12 cellular contexts compared by ENCODE assay signal in the genomic region with DNA sequence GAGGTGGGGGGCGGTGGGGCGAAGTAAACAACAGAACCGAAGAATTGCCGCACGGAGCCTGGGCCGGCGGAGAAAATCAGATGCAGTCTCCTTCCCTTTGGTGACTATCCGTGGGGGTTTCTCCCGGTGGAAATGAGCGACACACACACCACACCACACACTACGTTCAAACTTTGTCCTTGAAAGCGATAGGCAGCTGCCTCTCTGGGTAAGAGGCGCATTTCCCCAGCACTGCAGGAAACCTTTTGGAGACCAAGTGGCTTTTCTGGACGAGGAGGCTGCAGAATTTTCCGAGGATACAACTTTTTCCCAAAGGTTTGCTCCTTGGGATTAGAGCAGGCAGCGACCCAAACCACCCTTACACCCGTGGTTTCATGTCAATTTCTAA. TPM values are rescaled to one million over a fixed set of nuclear protein-coding genes. Genes with fewer than 3 reads are reported as not detected.
DNase-seq lines count a peak whose midpoint lies in the region; ATAC-seq, FAIRE-seq and TF ChIP-seq lines count a peak whose summit lies in the region.
"Had no signal": no experiment of that assay in that cellular context is flagged by ENCODE, and none has a peak within 500 bp of the region (broad histone marks: within the 10 kb centered on the region; RNA-seq: fewer than 3 reads in every experiment).

No MANE protein-coding gene starts in this region.

- H3K27me3 Mint-ChIP-seq in activated CD8-positive, alpha-beta memory T cell treated with anti-CD3 and anti-CD28 coated beads, Interleukin-2, amount 10 ng/mL, durations not matched to agents 7 days and 5 days = peaks cover 37% of the 10 kb centered on the region
- peaks cover 40% of the 10 kb centered on the region for H3K27me3 Mint-ChIP-seq in activated naive CD8-positive, alpha-beta T cell treated with anti-CD3 and anti-CD28 coated beads, Interleukin-2, amount 10 ng/mL, durations not matched to agents 7 days and 5 days
- H3K27me3 Mint-ChIP-seq in Caco-2 (ENCODE audit: insufficient read depth, unreplicated experiment) = no peaks in the 10 kb centered on the region

- H3K27me3 ChIP-seq in keratinocyte (ENCODE audit: control insufficient read depth, extremely low read depth, insufficient read depth, low read length) = peaks cover 39% of the 10 kb centered on the region
- peaks cover 62% of the 10 kb centered on the region for H3K27me3 ChIP-seq in suprapubic skin
- H3K27me3 ChIP-seq in Caco-2 (replicated peaks; ENCODE audit: control insufficient read depth, insufficient read depth, low read length) = no peaks in the 10 kb centered on the region

- DNase-seq in activated CD8-positive, alpha-beta memory T cell treated with anti-CD3 and anti-CD28 coated beads, Interleukin-2, amount 10 ng/mL, durations not matched to agents 7 days and 5 days = no peak
- no peak for DNase-seq in activated CD8-positive, alpha-beta memory T cell treated with anti-CD3 and anti-CD28 coated beads, Interleukin-2, amount 50 U/mL, for 48 hours
- DNase-seq in activated naive CD8-positive, alpha-beta T cell treated with anti-CD3 and anti-CD28 coated beads, Interleukin-2, amount 10 ng/mL, durations not matched to agents 7 days and 5 days = no peak
- DNase-seq in keratinocyte (ENCODE audit: low read depth, low spot score) (no peak), suprapubic skin (ENCODE audit: low spot score in 2 of 2) (no peak), Caco-2 (no peak), NOMO-1 treated with DMSO at 0.1 percent for 48 hours (lab: John Stamatoyannopoulos, UW; ENCODE audit: unreplicated experiment) (no peak)
- DNase-seq: COR-L47, NCI-H510A treated with DMSO at 0.1 percent for 48 hours had no signal

- TF ChIP-seq EP300 in suprapubic skin (IDR thresholded peaks at IDR 0.05) = no peak

- no peak for FAIRE-seq in keratinocyte (lab: Jason Lieb, UNC)
- FAIRE-seq: endometrium had no signal

- H4K20me1 ChIP-seq in keratinocyte (ENCODE audit: control insufficient read depth, extremely low read depth, insufficient read depth, low read length) = no peaks in the 10 kb centered on the region

- no peaks in the 10 kb centered on the region for H3K9me3 ChIP-seq in keratinocyte (ENCODE audit: control insufficient read depth, low read depth, low read length)
- H3K9me3 ChIP-seq in suprapubic skin = no peaks in the 10 kb centered on the region
- H3K9me3 ChIP-seq in Caco-2 = peaks cover 10% of the 10 kb centered on the region

- H3K36me3 Mint-ChIP-seq in activated CD8-positive, alpha-beta memory T cell treated with anti-CD3 and anti-CD28 coated beads, Interleukin-2, amount 10 ng/mL, durations not matched to agents 7 days and 5 days = peaks cover 3% of the 10 kb centered on the region
- no peaks in the 10 kb centered on the region for H3K36me3 Mint-ChIP-seq in activated naive CD8-positive, alpha-beta T cell treated with anti-CD3 and anti-CD28 coated beads, Interleukin-2, amount 10 ng/mL, durations not matched to agents 7 days and 5 days
- H3K36me3 Mint-ChIP-seq in Caco-2 (ENCODE audit: insufficient read depth, unreplicated experiment) = no peaks in the 10 kb centered on the region

- peaks cover 7% of the 10 kb centered on the region for H3K4me1 ChIP-seq in keratinocyte (ENCODE audit: control insufficient read depth, extremely low read depth, insufficient read depth, low read length)
- H3K4me1 ChIP-seq in suprapubic skin = peaks cover 24% of the 10 kb centered on the region
- H3K4me1 ChIP-seq in Caco-2 = no peaks in the 10 kb centered on the region

- H3K9ac ChIP-seq in keratinocyte (ENCODE audit: control insufficient read depth, extremely low read depth, insufficient read depth, low read length) = no peak overlapping the region

- H2AFZ ChIP-seq in keratinocyte (ENCODE audit: control insufficient read depth, low read length) = no peak overlapping the region

- no peaks in the 10 kb centered on the region for H3K9me1 ChIP-seq in keratinocyte (ENCODE audit: control insufficient read depth, extremely low read depth, insufficient read depth, low read length)

- 15% methylated on average over 17 of the region's 17 CpGs for WGBS in suprapubic skin

- H3K27ac Mint-ChIP-seq in activated CD8-positive, alpha-beta memory T cell treated with anti-CD3 and anti-CD28 coated beads, Interleukin-2, amount 10 ng/mL, durations not matched to agents 7 days and 5 days = no peak overlapping the region
- H3K27ac Mint-ChIP-seq in activated naive CD8-positive, alpha-beta T cell treated with anti-CD3 and anti-CD28 coated beads, Interleukin-2, amount 10 ng/mL, durations not matched to agents 7 days and 5 days = no peak overlapping the region
- no peak overlapping the region for H3K27ac Mint-ChIP-seq in Caco-2 (ENCODE audit: unreplicated experiment)

- ATAC-seq in activated CD8-positive, alpha-beta memory T cell treated with anti-CD3 and anti-CD28 coated beads, Interleukin-2, amount 10 ng/mL, durations not matched to agents 7 days and 5 days = no peak
- ATAC-seq in activated naive CD8-positive, alpha-beta T cell treated with anti-CD3 and anti-CD28 coated beads, Interleukin-2, amount 10 ng/mL, durations not matched to agents 7 days and 5 days (ENCODE audit: low read depth) = no peak
- ATAC-seq in GM19463 (IDR thresholded peaks at IDR 0.05; ENCODE audit: unreplicated experiment) = no peak
- ATAC-seq: activated CD4-positive, CD25-positive, alpha-beta regulatory T cell treated with anti-CD3 and anti-CD28 coated beads, Interleukin-2, amount 50 U/mL, for 24 hours had no signal

- no TSS peak for BruUV-seq in Caco-2 (replicated peaks; lab: Mats Ljungman, UMichigan)

- POLR2A ChIA-PET in activated naive CD8-positive, alpha-beta T cell treated with anti-CD3 and anti-CD28 coated beads, Interleukin-2, amount 10 ng/mL, durations not matched to agents 7 days and 5 days (lab: Charles Lee) = no interaction called here
- POLR2A ChIA-PET in Caco-2 (lab: Charles Lee) = no interaction called here

- dilution Hi-C loops in keratinocyte (cut with MboI; ENCODE audit: extremely low pct_ligation_motif_present, low sequenced_read_pairs) = no loop called here

- no peaks in the 10 kb centered on the region for H3K9me3 Mint-ChIP-seq in activated CD8-positive, alpha-beta memory T cell treated with anti-CD3 and anti-CD28 coated beads, Interleukin-2, amount 10 ng/mL, durations not matched to agents 7 days and 5 days (ENCODE audit: low read depth)
- H3K9me3 Mint-ChIP-seq in activated naive CD8-positive, alpha-beta T cell treated with anti-CD3 and anti-CD28 coated beads, Interleukin-2, amount 10 ng/mL, durations not matched to agents 7 days and 5 days = no peaks in the 10 kb centered on the region
- peaks cover 16% of the 10 kb centered on the region for H3K9me3 Mint-ChIP-seq in Caco-2 (ENCODE audit: unreplicated experiment)

- TF ChIP-seq CTCF in keratinocyte (optimal IDR thresholded peaks at IDR 0.05 in 1 of 3, IDR thresholded peaks at IDR 0.05 in 1 of 3, conservative IDR thresholded peaks at IDR 0.05 in 1 of 3; ENCODE audit: extremely low read depth in 1 of 3, insufficient read depth in 2 of 3, low read length in 3 of 3) (no peak), suprapubic skin (IDR thresholded peaks at IDR 0.05) (no peak), Caco-2 (IDR thresholded peaks at IDR 0.05; ENCODE audit: insufficient read depth in 1 of 2, low read depth in 1 of 2, low read length in 1 of 2, severe bottlenecking in 1 of 2, unreplicated experiment in 1 of 2) (no peak)

- intact Hi-C loops in Caco-2 (cut with micrococcal nuclease; ENCODE audit: unreplicated experiment) = no loop called here

- CTCF ChIA-PET in activated CD8-positive, alpha-beta memory T cell treated with anti-CD3 and anti-CD28 coated beads, Interleukin-2, amount 10 ng/mL, durations not matched to agents 7 days and 5 days (lab: Charles Lee) = no interaction called here
- CTCF ChIA-PET in Caco-2 (lab: Charles Lee) = no interaction called here

- H3K27ac ChIP-seq in keratinocyte (ENCODE audit: control insufficient read depth, insufficient read depth, low read length) (no peak overlapping the region), suprapubic skin (peak overlapping the region; percentile 24)

- H3K4me3 Mint-ChIP-seq in activated CD8-positive, alpha-beta memory T cell treated with anti-CD3 and anti-CD28 coated beads, Interleukin-2, amount 10 ng/mL, durations not matched to agents 7 days and 5 days = peak overlapping the region; percentile 5
- peak overlapping the region; percentile 47 for H3K4me3 Mint-ChIP-seq in activated naive CD8-positive, alpha-beta T cell treated with anti-CD3 and anti-CD28 coated beads, Interleukin-2, amount 10 ng/mL, durations not matched to agents 7 days and 5 days
- H3K4me3 Mint-ChIP-seq in Caco-2 (ENCODE audit: unreplicated experiment) = no peak overlapping the region

- H3K4me2 ChIP-seq in keratinocyte (ENCODE audit: control insufficient read depth, extremely low read depth, insufficient read depth, low read depth, low read length) = peak overlapping the region; percentile 9

- H3K4me1 Mint-ChIP-seq in activated CD8-positive, alpha-beta memory T cell treated with anti-CD3 and anti-CD28 coated beads, Interleukin-2, amount 10 ng/mL, durations not matched to agents 7 days and 5 days = peaks cover 2% of the 10 kb centered on the region
- H3K4me1 Mint-ChIP-seq in activated naive CD8-positive, alpha-beta T cell treated with anti-CD3 and anti-CD28 coated beads, Interleukin-2, amount 10 ng/mL, durations not matched to agents 7 days and 5 days = peaks cover 2% of the 10 kb centered on the region
- H3K4me1 Mint-ChIP-seq in Caco-2 (ENCODE audit: low read depth, unreplicated experiment) = peaks cover 9% of the 10 kb centered on the region

- TF ChIP-seq POLR2A in suprapubic skin (IDR thresholded peaks at IDR 0.05) = no peak

- H3K79me2 ChIP-seq in keratinocyte (ENCODE audit: control insufficient read depth, insufficient read depth, low read length) = no peaks in the 10 kb centered on the region

- H3K4me3 ChIP-seq in keratinocyte (ENCODE audit: control insufficient read depth in 2 of 3, extremely low read depth in 1 of 3, insufficient read depth in 2 of 3, low read depth in 1 of 3, low read length in 3 of 3) (no peak overlapping the region), suprapubic skin (peak overlapping the region; percentile 54), Caco-2 (ENCODE audit: low read depth, low read length) (no peak overlapping the region)

- H3K36me3 ChIP-seq in keratinocyte (ENCODE audit: control insufficient read depth in 2 of 2, extremely low read depth in 1 of 2, insufficient read depth in 2 of 2, low read length in 2 of 2) (no peaks in the 10 kb centered on the region), suprapubic skin (no peaks in the 10 kb centered on the region), Caco-2 (ENCODE audit: control insufficient read depth, insufficient read depth, low read length) (no peaks in the 10 kb centered on the region)

RNA-seq across cellular contexts. Expression of a gene that starts 38.1 kb away (rescaled TPM):
- total RNA-seq in activated CD8-positive, alpha-beta memory T cell treated with anti-CD3 and anti-CD28 coated beads, Interleukin-2, amount 10 ng/mL, durations not matched to agents 7 days and 5 days = 1 to 10 TPM in 1 of 2 experiments, under 1 TPM in 1; 0.44 to 1.4 TPM
- 1 to 10 TPM in 1 of 2 experiments, under 1 TPM in 1; 0.51 to 1.1 TPM for total RNA-seq in activated naive CD8-positive, alpha-beta T cell treated with anti-CD3 and anti-CD28 coated beads, Interleukin-2, amount 10 ng/mL, durations not matched to agents 7 days and 5 days
- polyA plus RNA-seq in keratinocyte = 0.01 to 0.21 TPM (median 0.02 TPM) in 3 replicates
- 0.05 TPM for polyA plus RNA-seq in keratinocyte (2011; ENCODE audit: low read depth)
- polyA plus RNA-seq in keratinocyte (2011; cell fraction: cytosol; rRNA removed) = 0.02 TPM in 1 of 2 replicates, not detected in the other
- 0.16 and 0.19 TPM in 2 replicates for polyA plus RNA-seq in keratinocyte (2011; cell fraction: nucleus; rRNA removed)
- polyA plus RNA-seq in keratinocyte (2012; ENCODE audit: low replicate concordance) = 0.24 TPM in 1 of 2 replicates, not detected in the other
- polyA minus RNA-seq in keratinocyte = not detected in 3 replicates
- not detected for polyA minus RNA-seq in keratinocyte (2011; cell fraction: cytosol; rRNA and poly(A)+ RNA removed)
- 0.11 and 0.23 TPM in 2 replicates for polyA minus RNA-seq in keratinocyte (2011; cell fraction: nucleus; rRNA and poly(A)+ RNA removed)
- total RNA-seq in suprapubic skin = 10 to 100 TPM in 1 of 4 donors, 1 to 10 TPM in 3; 3.8 to 14.2 (median 6.8) TPM
- total RNA-seq in Caco-2 (2022) = 0.66 and 0.93 TPM in 2 replicates
